Comparison of ENCODE assay signal across 24 cellular contexts in the genomic region with DNA sequence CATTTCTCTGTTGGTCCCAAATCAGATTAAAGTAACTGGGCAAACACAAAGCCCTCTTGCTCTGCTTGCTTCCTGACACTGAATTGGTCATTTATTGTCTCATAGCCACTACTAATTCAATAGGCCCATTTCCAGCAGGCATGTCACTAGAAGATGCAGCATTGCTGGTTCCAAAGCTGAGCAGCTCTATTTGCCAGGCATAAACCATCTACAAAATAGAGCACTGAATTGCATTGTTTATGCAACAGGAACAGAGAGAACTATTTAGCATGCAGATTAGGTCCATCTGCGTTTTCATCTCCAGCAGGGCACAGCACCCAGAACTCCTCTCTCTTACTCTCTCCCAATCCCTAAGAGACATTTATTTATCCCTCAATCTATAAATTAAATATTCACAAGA.
"Had no signal": no experiment of that assay in that cellular context is flagged by ENCODE, and none has a peak within 500 bp of the region (broad histone marks: within the 10 kb centered on the region; RNA-seq: fewer than 3 reads in every experiment).

No MANE protein-coding gene starts in this region.

- H3K27ac ChIP-seq: body of pancreas, heart right ventricle, parathyroid adenoma, thoracic aorta had no signal

- ATAC-seq: activated CD4-positive, alpha-beta T cell treated with anti-CD3 and anti-CD28 coated beads for 36 hours; activated CD8-positive, alpha-beta memory T cell treated with anti-CD3 and anti-CD28 coated beads, Interleukin-2, amount 10 ng/mL, durations not matched to agents 7 days and 5 days; activated CD8-positive, alpha-beta T cell treated with anti-CD3 and anti-CD28 coated beads, Interleukin-2, amount 10 ng/mL, durations not matched to agents 7 days and 5 days; activated naive CD8-positive, alpha-beta T cell treated with anti-CD3 and anti-CD28 coated beads, Interleukin-2, amount 50 U/mL, for 24 hours; body of pancreas; heart right ventricle; left ventricle myocardium superior; naive thymus-derived CD4-positive, alpha-beta T cell; right cardiac atrium had no signal

- H3K4me1 ChIP-seq: body of pancreas, heart right ventricle, parathyroid adenoma had no signal

- H3K9me3 ChIP-seq: body of pancreas, heart right ventricle, thoracic aorta had no signal

- DNase-seq: activated CD4-positive, alpha-beta T cell treated with anti-CD3 and anti-CD28 coated beads for 36 hours; activated CD4-positive, CD25-positive, alpha-beta regulatory T cell; activated CD8-positive, alpha-beta memory T cell treated with anti-CD3 and anti-CD28 coated beads, Interleukin-2, amount 10 ng/mL, durations not matched to agents 7 days and 5 days; activated CD8-positive, alpha-beta T cell treated with anti-CD3 and anti-CD28 coated beads, Interleukin-2, amount 10 ng/mL, durations not matched to agents 7 days and 5 days; activated naive CD8-positive, alpha-beta T cell treated with anti-CD3 and anti-CD28 coated beads, Interleukin-2, amount 50 U/mL, for 24 hours; activated T-cell treated with anti-CD3 and anti-CD28 coated beads, Interleukin-2, amount 50 U/mL, for 48 hours; aorta; body of pancreas; cerebellar nuclear complex; cortex of kidney; heart right ventricle; left ventricle myocardium superior; naive thymus-derived CD4-positive, alpha-beta T cell; right cardiac atrium; stimulated activated CD4-positive, alpha-beta T cell treated with anti-CD3 and anti-CD28 coated beads, Interleukin-15, amount 100 ng/mL, for 24 hours; stimulated activated CD4-positive, alpha-beta T cell treated with anti-CD3 and anti-CD28 coated beads, Interleukin-2, amount 100 ng/mL, for 24 hours; stimulated activated naive CD4-positive, alpha-beta T cell; T-helper 1 cell; trophoblast cell had no signal

- H3K4me3 ChIP-seq: body of pancreas, heart right ventricle, thoracic aorta had no signal

- H3K27me3 ChIP-seq: body of pancreas, heart right ventricle had no signal

- H3K36me3 ChIP-seq: heart right ventricle, thoracic aorta had no signal

- FAIRE-seq: endothelial cell of umbilical vein, islet of Langerhans, urothelium cell line had no signal
